1 cellular context compared by ENCODE assay signal in genomic region chr3:19931767-19932188, GRCh38.
A peak's percentile ranks its signal among the peaks of the same experiment; 100 is the strongest.
TF ChIP-seq lines count a peak whose summit lies in the region.

No MANE protein-coding gene starts in this region.

TF ChIP-seq in K562, 482 proteins besides CTCF, POLR2A, EP300 and RAD21 (continued from another document and continues in another):
- TF ChIP-seq MGA (IDR thresholded peaks at IDR 0.05) = 0 out of 2 replicates have a peak, but pooled peaks have one; percentile 8
- TF ChIP-seq BRD9 (IDR thresholded peaks at IDR 0.05; ENCODE audit: low read depth, partially characterized antibody) = peak; percentile 60
- no peak for TF ChIP-seq ZNF224 (CRISPR knock-in tag; IDR thresholded peaks at IDR 0.05)
- TF ChIP-seq BDP1 (IDR thresholded peaks at IDR 0.05; ENCODE audit: insufficient read depth, insufficient read length) = no peak
- no peak for TF ChIP-seq ZNF830 (CRISPR knock-in tag; IDR thresholded peaks at IDR 0.05)
- TF ChIP-seq AFF4 (CRISPR knock-in tag; IDR thresholded peaks at IDR 0.05) = no peak
- TF ChIP-seq ZBTB12 (CRISPR knock-in tag; IDR thresholded peaks at IDR 0.05) = no peak
- no peak for TF ChIP-seq ZNF785 (CRISPR knock-in tag; IDR thresholded peaks at IDR 0.05)
- no peak for TF ChIP-seq ZNF436 (CRISPR knock-in tag; IDR thresholded peaks at IDR 0.05)
- no peak for TF ChIP-seq HINFP (tag; conservative IDR thresholded peaks at IDR 0.05; ENCODE audit: low read depth)
- no peak for TF ChIP-seq TRIM25 (IDR thresholded peaks at IDR 0.05; ENCODE audit: borderline replicate concordance)
- no peak for TF ChIP-seq STAG1 (CRISPR knock-in tag; IDR thresholded peaks at IDR 0.05; ENCODE audit: borderline replicate concordance)
- no peak for TF ChIP-seq NBN (IDR thresholded peaks at IDR 0.05; ENCODE audit: low read depth)
- no peak for TF ChIP-seq TCF7L2 (IDR thresholded peaks at IDR 0.05; ENCODE audit: low read depth, low read length)
- no peak for TF ChIP-seq ZNF175 (CRISPR knock-in tag; IDR thresholded peaks at IDR 0.05; ENCODE audit: low read depth)
- TF ChIP-seq NRF1 (conservative IDR thresholded peaks at IDR 0.05 in 1 of 2, IDR thresholded peaks at IDR 0.05 in 1 of 2) = no peak
- TF ChIP-seq CREB3 (tag; conservative IDR thresholded peaks at IDR 0.05; ENCODE audit: low read depth) = peak; percentile 55; the same call in 1 of the 2 replicates
- peak; percentile 66; the same call in 1 of the 2 replicates for TF ChIP-seq ZBTB9 (CRISPR knock-in tag; IDR thresholded peaks at IDR 0.05)
- TF ChIP-seq MLX (CRISPR knock-in tag; conservative IDR thresholded peaks at IDR 0.05) = no peak
- no peak for TF ChIP-seq SNIP1 (IDR thresholded peaks at IDR 0.05; ENCODE audit: low read depth)
- no peak for TF ChIP-seq CREB3L1 (IDR thresholded peaks at IDR 0.05; ENCODE audit: borderline replicate concordance, low read depth)
- peak; percentile 43; the same call in 1 of the 2 replicates for TF ChIP-seq OTX1 (CRISPR knock-in tag; IDR thresholded peaks at IDR 0.05)
- no peak for TF ChIP-seq RAD51 (IDR thresholded peaks at IDR 0.05; ENCODE audit: borderline replicate concordance, low read depth)
- TF ChIP-seq MED1 (CRISPR knock-in tag; IDR thresholded peaks at IDR 0.05; ENCODE audit: borderline replicate concordance) = no peak
- TF ChIP-seq GABPB1 (CRISPR knock-in tag; IDR thresholded peaks at IDR 0.05) = no peak
- TF ChIP-seq PHB (CRISPR knock-in tag; IDR thresholded peaks at IDR 0.05) = no peak
